In the genomic region with DNA sequence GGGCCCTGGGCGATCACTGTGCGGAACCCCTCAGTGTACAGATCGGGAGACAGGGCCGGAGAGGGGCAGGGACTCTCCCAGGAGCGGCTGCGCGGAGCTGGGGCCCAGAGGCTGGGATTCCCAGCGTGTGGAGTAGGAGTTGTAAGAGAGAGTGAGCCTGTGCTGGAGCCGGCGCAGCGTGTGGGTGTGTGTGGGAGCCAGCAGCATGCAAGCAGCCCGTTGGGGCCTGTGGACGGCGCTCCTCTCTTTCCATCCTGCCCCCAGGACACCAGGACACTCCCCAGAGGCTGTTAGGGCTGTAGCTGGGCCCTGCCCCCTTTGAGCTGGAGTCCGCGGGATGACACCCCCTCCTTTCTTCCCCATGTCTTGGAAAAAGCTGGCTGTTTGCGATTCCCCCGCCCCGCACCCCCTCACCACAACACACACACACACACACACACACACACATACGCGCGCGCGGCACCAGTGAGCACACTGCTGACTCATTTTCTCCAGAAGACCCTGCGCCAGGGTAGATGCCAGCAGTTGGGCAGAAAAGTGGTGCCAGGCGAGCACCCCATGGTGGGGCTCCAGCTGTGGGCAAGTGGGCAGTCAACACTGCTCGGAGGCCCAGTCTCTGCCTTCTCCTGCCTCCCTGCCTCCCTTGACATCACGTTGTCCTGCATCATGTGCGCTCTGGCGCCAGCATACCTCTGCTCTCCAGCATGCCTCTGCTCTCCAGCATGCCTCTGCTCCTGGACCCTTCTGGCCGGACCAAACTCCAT, we compare ENCODE assay signal across 8 cellular contexts. TPM values are rescaled to one million over a fixed set of nuclear protein-coding genes. Genes with fewer than 3 reads are reported as not detected.
DNase-seq lines count a peak whose midpoint lies in the region; ATAC-seq and TF ChIP-seq lines count a peak whose summit lies in the region.

No MANE protein-coding gene starts in this region.

- peak overlapping the region; percentile 84 for H3K4me3 Mint-ChIP-seq in activated T-cell treated with anti-CD3 and anti-CD28 coated beads, Interleukin-2, amount 50 U/mL, for 4 hours
- peak overlapping the region; percentile 68 to 98 (median 92) for H3K4me3 Mint-ChIP-seq in naive thymus-derived CD8-positive, alpha-beta T cell

- H3K27me3 Mint-ChIP-seq in activated T-cell treated with anti-CD3 and anti-CD28 coated beads, Interleukin-2, amount 50 U/mL, for 4 hours (ENCODE audit: low read depth) = peaks cover 38% of the 10 kb centered on the region
- peaks cover 14 to 40% (median 19%) of the 10 kb centered on the region in 5 donors for H3K27me3 Mint-ChIP-seq in naive thymus-derived CD8-positive, alpha-beta T cell

- H3K4me1 Mint-ChIP-seq in activated T-cell treated with anti-CD3 and anti-CD28 coated beads, Interleukin-2, amount 50 U/mL, for 4 hours (ENCODE audit: low read depth) = peaks cover 19% of the 10 kb centered on the region
- peaks cover 19 to 27% (median 21%) of the 10 kb centered on the region in 4 donors for H3K4me1 Mint-ChIP-seq in naive thymus-derived CD8-positive, alpha-beta T cell

- TF ChIP-seq CTCF in fibroblast of mammary gland (conservative IDR thresholded peaks at IDR 0.05; ENCODE audit: control insufficient read depth, insufficient read depth, low read depth, low read length) = peak; percentile 14

- ATAC-seq in activated T-cell treated with anti-CD3 and anti-CD28 coated beads, Interleukin-2, amount 50 U/mL, for 4 hours = peak in 1 of 2 donors; percentile 7
- peak; percentile 22 to 36 for ATAC-seq in naive thymus-derived CD8-positive, alpha-beta T cell

- peak overlapping the region in 7 of 10 donors; percentile 56 to 88 (median 80) for H3K27ac Mint-ChIP-seq in naive thymus-derived CD8-positive, alpha-beta T cell

- POLR2A ChIA-PET in naive thymus-derived CD8-positive, alpha-beta T cell (lab: Charles Lee) = no interaction called here

- peak overlapping the region; percentile 55 for H3K4me3 ChIP-seq in fibroblast of mammary gland (ENCODE audit: control insufficient read depth, low read depth, low read length)

- DNase-seq in stimulated activated CD4-positive, alpha-beta T cell treated with anti-CD3 and anti-CD28 coated beads, Interleukin-12 subunit alpha, Interleukin-12 subunit beta, amount 100 ng/mL, for 4 hours = peak; percentile 10
- no peak for DNase-seq in stimulated activated CD4-positive, alpha-beta T cell treated with anti-CD3 and anti-CD28 coated beads, Interleukin-2, amount 100 ng/mL, for 48 hours
- DNase-seq in activated T-cell treated with anti-CD3 and anti-CD28 coated beads, Interleukin-2, amount 50 U/mL, for 4 hours = peak; percentile 47
- peak; percentile 80 for DNase-seq in fibroblast of mammary gland (ENCODE audit: low read depth)
- DNase-seq in naive thymus-derived CD8-positive, alpha-beta T cell = peak in 3 of 10 donors; percentile 13 to 56 (median 35)
- peak; percentile 70 for DNase-seq in ureter (ENCODE audit: low spot score)
- DNase-seq in NCI-H2081 treated with DMSO at 0.1 percent for 48 hours (lab: John Stamatoyannopoulos, UW) = no peak
- no peak for DNase-seq in NCI-H1105 treated with DMSO at 0.1 percent for 48 hours (lab: John Stamatoyannopoulos, UW)

- H3K9me3 Mint-ChIP-seq in activated T-cell treated with anti-CD3 and anti-CD28 coated beads, Interleukin-2, amount 50 U/mL, for 4 hours = no peaks in the 10 kb centered on the region
- peaks cover 0 to 2% (median 0%) of the 10 kb centered on the region in 9 donors for H3K9me3 Mint-ChIP-seq in naive thymus-derived CD8-positive, alpha-beta T cell

- H3K36me3 Mint-ChIP-seq in activated T-cell treated with anti-CD3 and anti-CD28 coated beads, Interleukin-2, amount 50 U/mL, for 4 hours (ENCODE audit: insufficient read depth) = no peaks in the 10 kb centered on the region
- H3K36me3 Mint-ChIP-seq in naive thymus-derived CD8-positive, alpha-beta T cell = no peaks in the 10 kb centered on the region

RNA-seq across cellular contexts. Expression of gene COL27A1, which starts 1.5 kb away (rescaled TPM):
- total RNA-seq in activated T-cell treated with anti-CD3 and anti-CD28 coated beads, Interleukin-2, amount 50 U/mL, for 4 hours = 1 to 10 TPM; 1.4 to 2.8 (median 1.7) TPM
- 1 to 10 TPM; 1.4 to 1.7 TPM for total RNA-seq in naive thymus-derived CD8-positive, alpha-beta T cell
- under 1 TPM in 1 of 3 donors, not detected in 2; 0.14 TPM for polyA plus RNA-seq in naive thymus-derived CD8-positive, alpha-beta T cell
- 59.2 TPM for total RNA-seq in ureter

RNA-seq across cellular contexts. Expression of gene KIF12, which starts 57.7 kb away (rescaled TPM):
- under 1 TPM in 1 of 3 donors, not detected in 2; 0.10 TPM for total RNA-seq in activated T-cell treated with anti-CD3 and anti-CD28 coated beads, Interleukin-2, amount 50 U/mL, for 4 hours
- total RNA-seq in naive thymus-derived CD8-positive, alpha-beta T cell = not detected
- polyA plus RNA-seq in naive thymus-derived CD8-positive, alpha-beta T cell = not detected
- 6.4 TPM for total RNA-seq in ureter

Comparison
In these comparisons a context has a peak if more than half of its experiments do, and no peak if none do; other contexts are left out.
1. DNase-seq: peak in stimulated activated CD4-positive, alpha-beta T cell treated with anti-CD3 and anti-CD28 coated beads, Interleukin-12 subunit alpha, Interleukin-12 subunit beta, amount 100 ng/mL, for 4 hours (single experiment), activated T-cell treated with anti-CD3 and anti-CD28 coated beads, Interleukin-2, amount 50 U/mL, for 4 hours (single experiment), fibroblast of mammary gland (single experiment) and ureter (single experiment); none in stimulated activated CD4-positive, alpha-beta T cell treated with anti-CD3 and anti-CD28 coated beads, Interleukin-2, amount 100 ng/mL, for 48 hours (0 of 2), NCI-H2081 treated with DMSO at 0.1 percent for 48 hours (single experiment) and NCI-H1105 treated with DMSO at 0.1 percent for 48 hours (single experiment).
2. RNA of gene COL27A1, which starts 1.5 kb away (total RNA-seq): 59.2 TPM in ureter (single experiment); 1.4 to 2.8 TPM in activated T-cell treated with anti-CD3 and anti-CD28 coated beads, Interleukin-2, amount 50 U/mL, for 4 hours and 1.4 to 1.7 TPM in naive thymus-derived CD8-positive, alpha-beta T cell; every median in the first group is over 10 times any median in the second.